In the genomic region with DNA sequence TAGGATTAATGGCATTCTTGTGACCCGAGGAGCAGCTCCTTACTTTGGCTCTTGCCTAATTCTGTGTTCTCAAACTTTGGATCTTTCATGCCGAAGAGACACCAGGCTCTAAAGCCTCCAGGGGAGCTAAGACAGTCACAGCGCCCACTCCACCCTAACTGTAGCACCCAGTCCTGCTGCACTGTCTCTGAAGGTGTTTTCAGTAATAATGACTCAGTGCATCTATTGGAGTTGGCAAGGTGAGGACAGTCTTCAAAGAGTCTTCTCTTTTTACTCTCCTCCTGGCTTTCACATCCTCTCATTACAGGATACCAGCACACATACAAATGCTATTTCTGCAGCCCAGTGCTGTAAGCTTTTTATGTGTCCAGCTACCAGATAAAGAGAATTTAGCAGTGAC, we compare ENCODE assay signal across 17 cellular contexts.
"Had no signal": no experiment of that assay in that cellular context is flagged by ENCODE, and none has a peak within 500 bp of the region (broad histone marks: within the 10 kb centered on the region; RNA-seq: fewer than 3 reads in every experiment).

No MANE protein-coding gene starts in this region.

- H3K36me3 Mint-ChIP-seq: activated naive CD4-positive, alpha-beta T cell treated with anti-CD3 and anti-CD28 coated beads, Interleukin-2, amount 10 ng/mL, durations not matched to agents 7 days and 5 days; stimulated activated effector memory CD8-positive, alpha-beta T cell treated with anti-CD3 and anti-CD28 coated beads, Interleukin-12 subunit alpha, Interleukin-12 subunit beta, amount 100 ng/mL, for 72 hours had no signal

- H3K9ac ChIP-seq: SK-N-SH had no signal

- H3K27ac Mint-ChIP-seq: activated naive CD4-positive, alpha-beta T cell treated with anti-CD3 and anti-CD28 coated beads, Interleukin-2, amount 10 ng/mL, durations not matched to agents 7 days and 5 days; nephron progenitor cell; stimulated activated effector memory CD8-positive, alpha-beta T cell treated with anti-CD3 and anti-CD28 coated beads, Interleukin-12 subunit alpha, Interleukin-12 subunit beta, amount 100 ng/mL, for 72 hours had no signal

- ATAC-seq: stimulated activated effector memory CD8-positive, alpha-beta T cell treated with anti-CD3 and anti-CD28 coated beads, Interleukin-12 subunit alpha, Interleukin-12 subunit beta, amount 100 ng/mL, for 72 hours; T-cell had no signal

- H3K9me2 ChIP-seq: SK-N-SH had no signal

- H3K9me3 ChIP-seq: adrenal gland, sigmoid colon, SK-N-SH, thoracic aorta had no signal

- H3K27me3 ChIP-seq: adrenal gland, sigmoid colon had no signal

- H3K9me3 Mint-ChIP-seq: activated naive CD4-positive, alpha-beta T cell treated with anti-CD3 and anti-CD28 coated beads, Interleukin-2, amount 10 ng/mL, durations not matched to agents 7 days and 5 days; nephron progenitor cell; stimulated activated effector memory CD8-positive, alpha-beta T cell treated with anti-CD3 and anti-CD28 coated beads, Interleukin-12 subunit alpha, Interleukin-12 subunit beta, amount 100 ng/mL, for 72 hours; T-cell had no signal

- H3K4me3 Mint-ChIP-seq: activated naive CD4-positive, alpha-beta T cell treated with anti-CD3 and anti-CD28 coated beads, Interleukin-2, amount 10 ng/mL, durations not matched to agents 7 days and 5 days; nephron progenitor cell; stimulated activated effector memory CD8-positive, alpha-beta T cell treated with anti-CD3 and anti-CD28 coated beads, Interleukin-12 subunit alpha, Interleukin-12 subunit beta, amount 100 ng/mL, for 72 hours; T-cell had no signal

- H3K4me3 ChIP-seq: adrenal gland, coronary artery, sigmoid colon, thoracic aorta had no signal

- H3K4me2 ChIP-seq: SK-N-SH had no signal

- DNase-seq: activated CD4-positive, alpha-beta T cell treated with anti-CD3 and anti-CD28 coated beads, Interleukin-2, amount 50 U/mL, for 48 hours; activated CD4-positive, CD25-positive, alpha-beta regulatory T cell treated with anti-CD3 and anti-CD28 coated beads, Interleukin-2, amount 50 U/mL, for 72 hours; activated naive CD4-positive, alpha-beta T cell treated with anti-CD3 and anti-CD28 coated beads, Interleukin-2, amount 10 ng/mL, durations not matched to agents 7 days and 5 days; caudate nucleus; effector CD4-positive, alpha-beta T cell; foreskin fibroblast; kidney glomerular epithelial cell; nephron progenitor cell; sigmoid colon; SK-N-SH; stimulated activated CD4-positive, alpha-beta T cell treated with anti-CD3 and anti-CD28 coated beads, Interleukin-2, amount 100 ng/mL, for 24 hours; T-cell; T1000 had no signal

- H3K36me3 ChIP-seq: adrenal gland, sigmoid colon, thoracic aorta had no signal
